2 cellular contexts compared by ENCODE assay signal in the genomic region with DNA sequence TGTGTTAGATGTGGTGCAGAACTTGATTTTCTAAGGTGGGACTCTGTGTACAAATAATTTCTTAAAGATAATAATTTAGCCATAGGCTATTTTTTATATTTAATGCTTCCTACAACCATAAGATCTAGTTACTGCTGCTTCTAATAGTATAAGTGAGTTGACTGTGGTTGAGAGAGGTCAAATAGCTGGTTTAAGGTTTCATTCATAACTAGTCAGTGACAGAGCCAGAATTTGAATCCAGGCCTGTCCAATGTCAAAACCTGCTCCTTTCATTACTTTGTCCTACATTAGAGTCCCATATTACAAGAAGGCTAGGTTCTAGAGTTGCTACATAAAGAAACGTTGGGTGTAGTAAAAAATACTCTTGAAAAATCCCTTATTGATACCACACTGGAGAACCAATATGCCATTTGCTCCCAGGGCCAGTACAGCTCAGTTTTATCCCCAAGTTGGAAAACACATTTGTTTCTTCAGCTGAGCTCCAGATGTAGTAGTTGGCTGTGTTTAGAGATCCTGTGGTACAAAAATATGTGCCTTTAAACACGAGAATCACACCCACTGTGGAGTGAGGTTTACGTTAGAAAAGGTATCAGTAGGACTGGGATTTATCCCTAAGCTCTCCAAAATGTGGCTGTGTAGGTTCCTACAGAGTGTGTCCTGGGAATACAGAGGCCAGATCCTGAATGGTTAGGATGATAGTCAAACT.
TF ChIP-seq lines count a peak whose summit lies in the region.

No MANE protein-coding gene starts in this region.

TF ChIP-seq in SK-N-SH, 30 proteins besides CTCF, POLR2A, EP300 and RAD21 (continued from another document):
- TF ChIP-seq, protein P1, sequence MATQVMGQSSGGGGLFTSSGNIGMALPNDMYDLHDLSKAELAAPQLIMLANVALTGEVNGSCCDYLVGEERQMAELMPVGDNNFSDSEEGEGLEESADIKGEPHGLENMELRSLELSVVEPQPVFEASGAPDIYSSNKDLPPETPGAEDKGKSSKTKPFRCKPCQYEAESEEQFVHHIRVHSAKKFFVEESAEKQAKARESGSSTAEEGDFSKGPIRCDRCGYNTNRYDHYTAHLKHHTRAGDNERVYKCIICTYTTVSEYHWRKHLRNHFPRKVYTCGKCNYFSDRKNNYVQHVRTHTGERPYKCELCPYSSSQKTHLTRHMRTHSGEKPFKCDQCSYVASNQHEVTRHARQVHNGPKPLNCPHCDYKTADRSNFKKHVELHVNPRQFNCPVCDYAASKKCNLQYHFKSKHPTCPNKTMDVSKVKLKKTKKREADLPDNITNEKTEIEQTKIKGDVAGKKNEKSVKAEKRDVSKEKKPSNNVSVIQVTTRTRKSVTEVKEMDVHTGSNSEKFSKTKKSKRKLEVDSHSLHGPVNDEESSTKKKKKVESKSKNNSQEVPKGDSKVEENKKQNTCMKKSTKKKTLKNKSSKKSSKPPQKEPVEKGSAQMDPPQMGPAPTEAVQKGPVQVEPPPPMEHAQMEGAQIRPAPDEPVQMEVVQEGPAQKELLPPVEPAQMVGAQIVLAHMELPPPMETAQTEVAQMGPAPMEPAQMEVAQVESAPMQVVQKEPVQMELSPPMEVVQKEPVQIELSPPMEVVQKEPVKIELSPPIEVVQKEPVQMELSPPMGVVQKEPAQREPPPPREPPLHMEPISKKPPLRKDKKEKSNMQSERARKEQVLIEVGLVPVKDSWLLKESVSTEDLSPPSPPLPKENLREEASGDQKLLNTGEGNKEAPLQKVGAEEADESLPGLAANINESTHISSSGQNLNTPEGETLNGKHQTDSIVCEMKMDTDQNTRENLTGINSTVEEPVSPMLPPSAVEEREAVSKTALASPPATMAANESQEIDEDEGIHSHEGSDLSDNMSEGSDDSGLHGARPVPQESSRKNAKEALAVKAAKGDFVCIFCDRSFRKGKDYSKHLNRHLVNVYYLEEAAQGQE (IDR thresholded peaks at IDR 0.05; ENCODE audit: low read depth, low read length), result no peak
- TF ChIP-seq RFX5 (IDR thresholded peaks at IDR 0.05; ENCODE audit: low read length) (no peak), SIN3A (IDR thresholded peaks at IDR 0.05; ENCODE audit: borderline replicate concordance, low read depth, low read length) (no peak), EZH2phosphoT487 (IDR thresholded peaks at IDR 0.05; ENCODE audit: borderline replicate concordance, low read depth) (no peak)

TF ChIP-seq in SK-N-SH treated with all-trans-retinoic acid at 6 μM for 48 hours, 23 proteins besides CTCF, POLR2A, EP300 and RAD21 (continued from another document):
- TF ChIP-seq, protein P2, sequence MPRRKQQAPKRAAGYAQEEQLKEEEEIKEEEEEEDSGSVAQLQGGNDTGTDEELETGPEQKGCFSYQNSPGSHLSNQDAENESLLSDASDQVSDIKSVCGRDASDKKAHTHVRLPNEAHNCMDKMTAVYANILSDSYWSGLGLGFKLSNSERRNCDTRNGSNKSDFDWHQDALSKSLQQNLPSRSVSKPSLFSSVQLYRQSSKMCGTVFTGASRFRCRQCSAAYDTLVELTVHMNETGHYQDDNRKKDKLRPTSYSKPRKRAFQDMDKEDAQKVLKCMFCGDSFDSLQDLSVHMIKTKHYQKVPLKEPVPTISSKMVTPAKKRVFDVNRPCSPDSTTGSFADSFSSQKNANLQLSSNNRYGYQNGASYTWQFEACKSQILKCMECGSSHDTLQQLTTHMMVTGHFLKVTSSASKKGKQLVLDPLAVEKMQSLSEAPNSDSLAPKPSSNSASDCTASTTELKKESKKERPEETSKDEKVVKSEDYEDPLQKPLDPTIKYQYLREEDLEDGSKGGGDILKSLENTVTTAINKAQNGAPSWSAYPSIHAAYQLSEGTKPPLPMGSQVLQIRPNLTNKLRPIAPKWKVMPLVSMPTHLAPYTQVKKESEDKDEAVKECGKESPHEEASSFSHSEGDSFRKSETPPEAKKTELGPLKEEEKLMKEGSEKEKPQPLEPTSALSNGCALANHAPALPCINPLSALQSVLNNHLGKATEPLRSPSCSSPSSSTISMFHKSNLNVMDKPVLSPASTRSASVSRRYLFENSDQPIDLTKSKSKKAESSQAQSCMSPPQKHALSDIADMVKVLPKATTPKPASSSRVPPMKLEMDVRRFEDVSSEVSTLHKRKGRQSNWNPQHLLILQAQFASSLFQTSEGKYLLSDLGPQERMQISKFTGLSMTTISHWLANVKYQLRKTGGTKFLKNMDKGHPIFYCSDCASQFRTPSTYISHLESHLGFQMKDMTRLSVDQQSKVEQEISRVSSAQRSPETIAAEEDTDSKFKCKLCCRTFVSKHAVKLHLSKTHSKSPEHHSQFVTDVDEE (CRISPR knock-in tag; IDR thresholded peaks at IDR 0.05), result no peak
- TF ChIP-seq, protein P3, sequence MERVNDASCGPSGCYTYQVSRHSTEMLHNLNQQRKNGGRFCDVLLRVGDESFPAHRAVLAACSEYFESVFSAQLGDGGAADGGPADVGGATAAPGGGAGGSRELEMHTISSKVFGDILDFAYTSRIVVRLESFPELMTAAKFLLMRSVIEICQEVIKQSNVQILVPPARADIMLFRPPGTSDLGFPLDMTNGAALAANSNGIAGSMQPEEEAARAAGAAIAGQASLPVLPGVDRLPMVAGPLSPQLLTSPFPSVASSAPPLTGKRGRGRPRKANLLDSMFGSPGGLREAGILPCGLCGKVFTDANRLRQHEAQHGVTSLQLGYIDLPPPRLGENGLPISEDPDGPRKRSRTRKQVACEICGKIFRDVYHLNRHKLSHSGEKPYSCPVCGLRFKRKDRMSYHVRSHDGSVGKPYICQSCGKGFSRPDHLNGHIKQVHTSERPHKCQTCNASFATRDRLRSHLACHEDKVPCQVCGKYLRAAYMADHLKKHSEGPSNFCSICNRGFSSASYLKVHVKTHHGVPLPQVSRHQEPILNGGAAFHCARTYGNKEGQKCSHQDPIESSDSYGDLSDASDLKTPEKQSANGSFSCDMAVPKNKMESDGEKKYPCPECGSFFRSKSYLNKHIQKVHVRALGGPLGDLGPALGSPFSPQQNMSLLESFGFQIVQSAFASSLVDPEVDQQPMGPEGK (CRISPR knock-in tag; IDR thresholded peaks at IDR 0.05; ENCODE audit: borderline replicate concordance), result no peak
- TF ChIP-seq ZFP30 (CRISPR knock-in tag; IDR thresholded peaks at IDR 0.05) (no peak), SNAI2 (CRISPR knock-in tag; IDR thresholded peaks at IDR 0.05) (no peak), ISL1 (CRISPR knock-in tag; IDR thresholded peaks at IDR 0.05) (no peak), ZNF8 (CRISPR knock-in tag; IDR thresholded peaks at IDR 0.05) (no peak), PPARA (CRISPR knock-in tag; IDR thresholded peaks at IDR 0.05; ENCODE audit: borderline replicate concordance) (no peak)
- TF ChIP-seq, protein P4, sequence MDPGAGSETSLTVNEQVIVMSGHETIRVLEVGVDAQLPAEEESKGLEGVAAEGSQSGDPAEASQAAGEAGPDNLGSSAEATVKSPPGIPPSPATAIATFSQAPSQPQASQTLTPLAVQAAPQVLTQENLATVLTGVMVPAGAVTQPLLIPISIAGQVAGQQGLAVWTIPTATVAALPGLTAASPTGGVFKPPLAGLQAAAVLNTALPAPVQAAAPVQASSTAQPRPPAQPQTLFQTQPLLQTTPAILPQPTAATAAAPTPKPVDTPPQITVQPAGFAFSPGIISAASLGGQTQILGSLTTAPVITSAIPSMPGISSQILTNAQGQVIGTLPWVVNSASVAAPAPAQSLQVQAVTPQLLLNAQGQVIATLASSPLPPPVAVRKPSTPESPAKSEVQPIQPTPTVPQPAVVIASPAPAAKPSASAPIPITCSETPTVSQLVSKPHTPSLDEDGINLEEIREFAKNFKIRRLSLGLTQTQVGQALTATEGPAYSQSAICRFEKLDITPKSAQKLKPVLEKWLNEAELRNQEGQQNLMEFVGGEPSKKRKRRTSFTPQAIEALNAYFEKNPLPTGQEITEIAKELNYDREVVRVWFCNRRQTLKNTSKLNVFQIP (CRISPR knock-in tag; IDR thresholded peaks at IDR 0.05; ENCODE audit: borderline replicate concordance, low read depth), result no peak
- TF ChIP-seq, protein P5, sequence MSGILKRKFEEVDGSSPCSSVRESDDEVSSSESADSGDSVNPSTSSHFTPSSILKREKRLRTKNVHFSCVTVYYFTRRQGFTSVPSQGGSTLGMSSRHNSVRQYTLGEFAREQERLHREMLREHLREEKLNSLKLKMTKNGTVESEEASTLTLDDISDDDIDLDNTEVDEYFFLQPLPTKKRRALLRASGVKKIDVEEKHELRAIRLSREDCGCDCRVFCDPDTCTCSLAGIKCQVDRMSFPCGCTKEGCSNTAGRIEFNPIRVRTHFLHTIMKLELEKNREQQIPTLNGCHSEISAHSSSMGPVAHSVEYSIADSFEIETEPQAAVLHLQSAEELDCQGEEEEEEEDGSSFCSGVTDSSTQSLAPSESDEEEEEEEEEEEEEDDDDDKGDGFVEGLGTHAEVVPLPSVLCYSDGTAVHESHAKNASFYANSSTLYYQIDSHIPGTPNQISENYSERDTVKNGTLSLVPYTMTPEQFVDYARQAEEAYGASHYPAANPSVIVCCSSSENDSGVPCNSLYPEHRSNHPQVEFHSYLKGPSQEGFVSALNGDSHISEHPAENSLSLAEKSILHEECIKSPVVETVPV (CRISPR knock-in tag; IDR thresholded peaks at IDR 0.05), result no peak
- TF ChIP-seq, protein P6, sequence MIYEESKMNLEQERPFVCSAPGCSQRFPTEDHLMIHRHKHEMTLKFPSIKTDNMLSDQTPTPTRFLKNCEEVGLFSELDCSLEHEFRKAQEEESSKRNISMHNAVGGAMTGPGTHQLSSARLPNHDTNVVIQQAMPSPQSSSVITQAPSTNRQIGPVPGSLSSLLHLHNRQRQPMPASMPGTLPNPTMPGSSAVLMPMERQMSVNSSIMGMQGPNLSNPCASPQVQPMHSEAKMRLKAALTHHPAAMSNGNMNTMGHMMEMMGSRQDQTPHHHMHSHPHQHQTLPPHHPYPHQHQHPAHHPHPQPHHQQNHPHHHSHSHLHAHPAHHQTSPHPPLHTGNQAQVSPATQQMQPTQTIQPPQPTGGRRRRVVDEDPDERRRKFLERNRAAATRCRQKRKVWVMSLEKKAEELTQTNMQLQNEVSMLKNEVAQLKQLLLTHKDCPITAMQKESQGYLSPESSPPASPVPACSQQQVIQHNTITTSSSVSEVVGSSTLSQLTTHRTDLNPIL (CRISPR knock-in tag; IDR thresholded peaks at IDR 0.05; ENCODE audit: low read depth), result no peak
